ENCODE assay signal across 13 cellular contexts in the genomic region with DNA sequence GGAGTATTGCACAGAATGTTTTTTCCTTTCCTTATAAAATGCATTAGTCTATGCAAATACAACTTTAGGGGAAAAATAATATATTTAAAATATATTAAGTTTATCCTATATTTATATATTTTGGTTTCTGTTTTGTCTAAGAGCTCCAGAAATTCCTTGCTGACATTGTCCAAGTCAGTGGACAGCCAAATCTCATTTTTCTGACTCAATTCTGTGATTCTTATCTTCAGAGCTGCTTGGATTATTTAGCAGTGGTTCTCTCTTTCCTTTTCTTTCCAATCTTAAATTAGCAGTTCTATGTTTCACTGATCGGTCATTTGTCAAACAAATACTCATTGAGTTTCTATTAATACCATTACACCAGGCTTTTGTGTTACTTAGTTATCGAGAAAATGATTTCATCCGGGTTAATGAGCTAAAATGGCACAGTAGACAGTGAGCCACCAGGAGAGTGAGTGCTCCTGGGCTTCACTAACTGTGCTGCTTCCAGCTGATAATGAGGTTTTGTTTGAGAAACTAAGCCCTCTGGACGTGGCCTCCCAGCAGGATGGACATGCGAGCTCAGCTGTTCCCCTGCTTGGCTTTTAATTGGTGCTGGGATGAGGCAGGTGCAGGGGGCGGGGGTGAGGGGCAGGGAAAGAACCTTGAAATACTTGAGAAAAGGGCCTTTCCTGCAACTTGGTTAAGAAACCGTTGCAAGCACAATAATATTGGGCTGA. TPM values are rescaled to one million over a fixed set of nuclear protein-coding genes. Genes with fewer than 3 reads are reported as not detected.
A peak's percentile ranks its signal among the peaks of the same experiment; 100 is the strongest.
DNase-seq lines count a peak whose midpoint lies in the region; TF ChIP-seq lines count a peak whose summit lies in the region.
"Had no signal": no experiment of that assay in that cellular context is flagged by ENCODE, and none has a peak within 500 bp of the region (broad histone marks: within the 10 kb centered on the region; RNA-seq: fewer than 3 reads in every experiment).

No MANE protein-coding gene starts in this region.

- H3K27ac ChIP-seq in HUES64 (ENCODE audit: low read depth, low read length) (peak overlapping the region; percentile 66), endodermal cell (ENCODE audit: low read depth, low read length) (no peak overlapping the region)

- no peaks in the 10 kb centered on the region for H3K36me3 ChIP-seq in HUES64 (ENCODE audit: insufficient read depth, low read length)
- H3K36me3 ChIP-seq in endodermal cell (ENCODE audit: control insufficient read depth, insufficient read depth, low read length), result no peaks in the 10 kb centered on the region

- no peaks in the 10 kb centered on the region for H3K9me3 Mint-ChIP-seq in endodermal cell
- H3K9me3 Mint-ChIP-seq: activated naive CD4-positive, alpha-beta T cell treated with anti-CD3 and anti-CD28 coated beads for 36 hours had no signal

- H3K4me3 Mint-ChIP-seq in endodermal cell, result no peak overlapping the region
- H3K4me3 Mint-ChIP-seq: activated naive CD4-positive, alpha-beta T cell treated with anti-CD3 and anti-CD28 coated beads for 36 hours had no signal

- peaks cover 6% of the 10 kb centered on the region for H3K36me3 Mint-ChIP-seq in endodermal cell (ENCODE audit: low read depth)

- H3K27me3 ChIP-seq in HUES64 (ENCODE audit: insufficient read depth, low read length), result no peaks in the 10 kb centered on the region
- H3K27me3 ChIP-seq in endodermal cell (ENCODE audit: control insufficient read depth, insufficient read depth, low read length, poor library complexity, severe bottlenecking), result no peaks in the 10 kb centered on the region

- H3K4me3 ChIP-seq in HUES64 (ENCODE audit: low read length), result no peak overlapping the region
- no peak overlapping the region for H3K4me3 ChIP-seq in endodermal cell (ENCODE audit: low read length)

- DNase-seq in NCI-H345 (lab: John Stamatoyannopoulos, UW) (peak; percentile 80), endodermal cell (peak; percentile 91), retina (peak; percentile 73), Ammon's horn (ENCODE audit: low spot score) (no peak), NCI-H187 (lab: John Stamatoyannopoulos, UW) (no peak), epidermal melanocyte (ENCODE audit: insufficient read length, low spot score) (no peak)
- DNase-seq: activated naive CD4-positive, alpha-beta T cell treated with anti-CD3 and anti-CD28 coated beads for 36 hours; foreskin fibroblast; NK-92 treated with Interleukin-12 subunit alpha and Interleukin-12 subunit beta, amount 100 ng/mL, for 24 hours; stimulated activated naive CD8-positive, alpha-beta T cell treated with anti-CD3 and anti-CD28 coated beads, Interleukin-15, Interleukin-2, amounts not matched to agents 100 U/mL and 50 U/mL, for 24 hours; SW 1271 had no signal

- no peak for TF ChIP-seq CTCF in endodermal cell (conservative IDR thresholded peaks at IDR 0.05)

- H3K27me3 Mint-ChIP-seq in endodermal cell (ENCODE audit: insufficient read depth), result no peaks in the 10 kb centered on the region

- peak overlapping the region; percentile 49 for H3K27ac Mint-ChIP-seq in endodermal cell
- H3K27ac Mint-ChIP-seq: activated naive CD4-positive, alpha-beta T cell treated with anti-CD3 and anti-CD28 coated beads for 36 hours had no signal

- H3K9ac ChIP-seq in HUES64 (ENCODE audit: low read depth, low read length) (no peak overlapping the region), endodermal cell (ENCODE audit: extremely low read depth, low read length, poor library complexity, severe bottlenecking) (no peak overlapping the region)

- H3K9me3 ChIP-seq in HUES64 (ENCODE audit: insufficient read depth, low read depth, low read length), result no peaks in the 10 kb centered on the region
- no peaks in the 10 kb centered on the region for H3K9me3 ChIP-seq in endodermal cell (ENCODE audit: control insufficient read depth, low read length)
- H3K9me3 ChIP-seq: Caco-2 had no signal

- H3K4me1 ChIP-seq in HUES64 (ENCODE audit: insufficient read depth, low read length) (peaks cover 45% of the 10 kb centered on the region), endodermal cell (ENCODE audit: control insufficient read depth, insufficient read depth, low read length) (peaks cover 7% of the 10 kb centered on the region)

- 34% methylated on average over 7 of the region's 7 CpGs for WGBS in HUES64
- 36 to 42% methylated on average over 5 to 7 of the region's 7 CpGs for WGBS in endodermal cell (ENCODE audit: insufficient coverage in 1 of 2, insufficient read length in 1 of 2), 2 experiments

- peaks cover 58% of the 10 kb centered on the region for H3K4me1 Mint-ChIP-seq in endodermal cell

RNA-seq across cellular contexts. Expression of a gene that starts 44.0 kb away (rescaled TPM):
- 14.7 TPM for polyA plus RNA-seq in HUES64 (2013, experiment 1 of 2)
- polyA plus RNA-seq in HUES64 (2013, experiment 2 of 2), result 18.6 TPM
- 100 to 1,000 TPM; 122 to 140 TPM for total RNA-seq in endodermal cell
- polyA plus RNA-seq in endodermal cell (2013, experiment 1 of 2), result 32.6 TPM
- polyA plus RNA-seq in endodermal cell (2013, experiment 2 of 2), result 30.0 TPM

Comparison
In these comparisons a context has a peak if more than half of its experiments do, and no peak if none do; other contexts are left out.
1. DNase-seq: peak in NCI-H345 (single experiment), endodermal cell (single experiment) and retina (single experiment); none in Ammon's horn (single experiment), NCI-H187 (0 of 2) and epidermal melanocyte (single experiment).